16 cellular contexts compared by ENCODE assay signal in genomic region chr22:35575116-35575748, GRCh38. TPM values are rescaled to one million over a fixed set of nuclear protein-coding genes. Genes with fewer than 3 reads are reported as not detected.
A peak's percentile ranks its signal among the peaks of the same experiment; 100 is the strongest.
DNase-seq lines count a peak whose midpoint lies in the region; ATAC-seq and TF ChIP-seq lines count a peak whose summit lies in the region.
"Had no signal": no experiment of that assay in that cellular context is flagged by ENCODE, and none has a peak within 500 bp of the region (broad histone marks: within the 10 kb centered on the region; RNA-seq: fewer than 3 reads in every experiment).

No MANE protein-coding gene starts in this region.

- TF ChIP-seq CTCF in activated CD8-positive, alpha-beta T cell treated with anti-CD3 and anti-CD28 coated beads for 36 hours (IDR thresholded peaks at IDR 0.05) = no peak
- peak; percentile 8 for TF ChIP-seq CTCF in osteocyte (IDR thresholded peaks at IDR 0.05)

- H3K4me3 Mint-ChIP-seq in activated CD8-positive, alpha-beta T cell treated with anti-CD3 and anti-CD28 coated beads for 36 hours = no peak overlapping the region
- no peak overlapping the region for H3K4me3 Mint-ChIP-seq in osteocyte (ENCODE audit: unreplicated experiment)
- no peak overlapping the region for H3K4me3 Mint-ChIP-seq in activated T-cell treated with anti-CD3 and anti-CD28 coated beads, Interleukin-2, amount 50 U/mL, for 72 hours
- H3K4me3 Mint-ChIP-seq: brain; CD4-positive, alpha-beta memory T cell; immature natural killer cell had no signal

- no peaks in the 10 kb centered on the region for H3K4me1 Mint-ChIP-seq in activated CD8-positive, alpha-beta T cell treated with anti-CD3 and anti-CD28 coated beads for 36 hours (ENCODE audit: low read depth)
- H3K4me1 Mint-ChIP-seq in osteocyte (ENCODE audit: unreplicated experiment) = no peaks in the 10 kb centered on the region
- H3K4me1 Mint-ChIP-seq in activated T-cell treated with anti-CD3 and anti-CD28 coated beads, Interleukin-2, amount 50 U/mL, for 72 hours (ENCODE audit: low read depth) = no peaks in the 10 kb centered on the region
- H3K4me1 Mint-ChIP-seq: immature natural killer cell had no signal

- TF ChIP-seq RAD21 in Ishikawa (IDR thresholded peaks at IDR 0.05; ENCODE audit: low read depth) = no peak

- no peaks in the 10 kb centered on the region for H3K9me3 Mint-ChIP-seq in activated CD8-positive, alpha-beta T cell treated with anti-CD3 and anti-CD28 coated beads for 36 hours
- no peaks in the 10 kb centered on the region for H3K9me3 Mint-ChIP-seq in osteocyte (ENCODE audit: unreplicated experiment)
- H3K9me3 Mint-ChIP-seq in activated T-cell treated with anti-CD3 and anti-CD28 coated beads, Interleukin-2, amount 50 U/mL, for 72 hours = peaks cover 0 to 2% of the 10 kb centered on the region in 2 donors
- H3K9me3 Mint-ChIP-seq: CD4-positive, alpha-beta memory T cell; immature natural killer cell had no signal

- DNase-seq in NCI-H82 (lab: John Stamatoyannopoulos, UW) = peak; percentile 69
- DNase-seq in NCI-H82 treated with DMSO at 0.1 percent for 48 hours (lab: John Stamatoyannopoulos, UW; ENCODE audit: unreplicated experiment) = no peak
- peak; percentile 34 for DNase-seq in activated CD8-positive, alpha-beta T cell treated with anti-CD3 and anti-CD28 coated beads for 36 hours
- DNase-seq in osteocyte (ENCODE audit: extremely low spot score, unreplicated experiment) = no peak
- DNase-seq in activated T-cell treated with anti-CD3 and anti-CD28 coated beads, Interleukin-2, amount 50 U/mL, for 72 hours = no peak
- DNase-seq in T-helper 9 cell = no peak
- DNase-seq in stimulated activated naive CD4-positive, alpha-beta T cell treated with Interleukin-2 at 50 U/mL for 16 hours (lab: John Stamatoyannopoulos, UW) = no peak
- DNase-seq: activated naive CD4-positive, alpha-beta T cell treated with anti-CD3 and anti-CD28 coated beads, Interleukin-2, amount 50 U/mL, for 16 hours; CD4-positive, alpha-beta memory T cell; glutamatergic neuron; immature natural killer cell; naive B cell; SHP77 had no signal

- CTCF ChIA-PET in activated CD8-positive, alpha-beta T cell treated with anti-CD3 and anti-CD28 coated beads for 36 hours (lab: Charles Lee) = interaction anchor here (1.1 to 4.1 kb wide), 2 partner anchors 8 to 145 kb away, joined by 4 to 9 read pairs; no protein-coding TSS in a partner anchor

- H3K27me3 Mint-ChIP-seq in activated CD8-positive, alpha-beta T cell treated with anti-CD3 and anti-CD28 coated beads for 36 hours = no peaks in the 10 kb centered on the region
- H3K27me3 Mint-ChIP-seq in osteocyte (ENCODE audit: unreplicated experiment) = peaks cover 3% of the 10 kb centered on the region
- H3K27me3 Mint-ChIP-seq in activated T-cell treated with anti-CD3 and anti-CD28 coated beads, Interleukin-2, amount 50 U/mL, for 72 hours (ENCODE audit: low read depth) = no peaks in the 10 kb centered on the region

- intact Hi-C loops in activated CD8-positive, alpha-beta T cell treated with anti-CD3 and anti-CD28 coated beads for 36 hours (cut with micrococcal nuclease) = no loop called here

- H3K36me3 Mint-ChIP-seq in activated CD8-positive, alpha-beta T cell treated with anti-CD3 and anti-CD28 coated beads for 36 hours (ENCODE audit: low read depth) = no peaks in the 10 kb centered on the region
- no peaks in the 10 kb centered on the region for H3K36me3 Mint-ChIP-seq in osteocyte (ENCODE audit: unreplicated experiment)
- H3K36me3 Mint-ChIP-seq in activated T-cell treated with anti-CD3 and anti-CD28 coated beads, Interleukin-2, amount 50 U/mL, for 72 hours (ENCODE audit: insufficient read depth in 2 of 2) = no peaks in the 10 kb centered on the region
- H3K36me3 Mint-ChIP-seq: brain; CD4-positive, alpha-beta memory T cell; immature natural killer cell; naive B cell had no signal

- ATAC-seq in activated CD8-positive, alpha-beta T cell treated with anti-CD3 and anti-CD28 coated beads for 36 hours = peak; percentile 68
- ATAC-seq in activated T-cell treated with anti-CD3 and anti-CD28 coated beads, Interleukin-2, amount 50 U/mL, for 72 hours (replicated peaks in 1 of 2) = no peak

- no peak for TF ChIP-seq EP300 in Ishikawa (IDR thresholded peaks at IDR 0.05; ENCODE audit: borderline replicate concordance)

- POLR2A ChIA-PET in activated CD8-positive, alpha-beta T cell treated with anti-CD3 and anti-CD28 coated beads for 36 hours (lab: Charles Lee) = no interaction called here

- no peak overlapping the region for H3K27ac Mint-ChIP-seq in activated CD8-positive, alpha-beta T cell treated with anti-CD3 and anti-CD28 coated beads for 36 hours
- no peak overlapping the region for H3K27ac Mint-ChIP-seq in osteocyte (ENCODE audit: unreplicated experiment)
- H3K27ac Mint-ChIP-seq in activated T-cell treated with anti-CD3 and anti-CD28 coated beads, Interleukin-2, amount 50 U/mL, for 72 hours = no peak overlapping the region
- H3K27ac Mint-ChIP-seq: brain; CD4-positive, alpha-beta memory T cell; immature natural killer cell had no signal

TF ChIP-seq in Ishikawa, 13 proteins besides CTCF, POLR2A, EP300 and RAD21:
- TF ChIP-seq YY1 (IDR thresholded peaks at IDR 0.05; ENCODE audit: low read depth) = no peak
- peak; percentile 58 for TF ChIP-seq USF1 (IDR thresholded peaks at IDR 0.05)

RNA-seq across cellular contexts. Expression of gene RASD2, which starts 34.6 kb away (rescaled TPM):
- not detected for total RNA-seq in activated CD8-positive, alpha-beta T cell treated with anti-CD3 and anti-CD28 coated beads for 36 hours
- not detected in 2 replicates for total RNA-seq in osteocyte
- total RNA-seq in activated T-cell treated with anti-CD3 and anti-CD28 coated beads, Interleukin-2, amount 50 U/mL, for 72 hours = under 1 TPM; 0.19 to 0.28 TPM
- total RNA-seq: CD4-positive, alpha-beta memory T cell; T-helper 2 cell treated with Interferon-gamma antibody and Interleukin-4, amounts not matched to agents 100 ng/mL and 5 ng/mL, for 36 hours had no signal

RNA-seq across cellular contexts. Expression of gene MB, which starts 41.9 kb away (rescaled TPM):
- total RNA-seq in activated CD8-positive, alpha-beta T cell treated with anti-CD3 and anti-CD28 coated beads for 36 hours = not detected
- not detected in 2 replicates for total RNA-seq in osteocyte
- total RNA-seq in activated T-cell treated with anti-CD3 and anti-CD28 coated beads, Interleukin-2, amount 50 U/mL, for 72 hours = under 1 TPM; 0.24 to 0.69 TPM
- total RNA-seq: CD4-positive, alpha-beta memory T cell had no signal

Comparison
In these comparisons a context has a peak if more than half of its experiments do, and no peak if none do; other contexts are left out.
1. DNase-seq: peak in NCI-H82 (single experiment) and activated CD8-positive, alpha-beta T cell treated with anti-CD3 and anti-CD28 coated beads for 36 hours (single experiment); none in NCI-H82 treated with DMSO at 0.1 percent for 48 hours (single experiment), osteocyte (single experiment), activated T-cell treated with anti-CD3 and anti-CD28 coated beads, Interleukin-2, amount 50 U/mL, for 72 hours (0 of 2), T-helper 9 cell (single experiment) and stimulated activated naive CD4-positive, alpha-beta T cell treated with Interleukin-2 at 50 U/mL for 16 hours (single experiment).